30 cellular contexts compared by ENCODE assay signal in genomic region chr4:169096221-169096620, GRCh38.
"Had no signal": no experiment of that assay in that cellular context is flagged by ENCODE, and none has a peak within 500 bp of the region (broad histone marks: within the 10 kb centered on the region; RNA-seq: fewer than 3 reads in every experiment).

No MANE protein-coding gene starts in this region.

- H3K27ac ChIP-seq: esophagus muscularis mucosa, gastrocnemius medialis, left lung, lower lobe of right lung, neutrophil, pancreas, skin epidermis, testis, transverse colon had no signal

- FAIRE-seq: islet of Langerhans, pancreas, TTC549 had no signal

- ATAC-seq: activated naive CD8-positive, alpha-beta T cell treated with anti-CD3 and anti-CD28 coated beads, Interleukin-2, amount 50 U/mL, for 24 hours; activated T-helper 17 cell treated with anti-CD3 and anti-CD28 coated beads, Interleukin-2, amount 50 U/mL, for 72 hours; gastrocnemius medialis; left lung; lower lobe of right lung; pancreas; sciatic nerve; stimulated activated naive CD8-positive, alpha-beta T cell treated with anti-CD3 and anti-CD28 coated beads, Interleukin-15, Interleukin-2, amounts not matched to agents 100 U/mL and 50 U/mL, for 24 hours had no signal

- DNase-seq: activated CD4-positive, alpha-beta memory T cell treated with anti-CD3 and anti-CD28 coated beads, Interleukin-2, amount 10 ng/mL, durations not matched to agents 7 days and 5 days; activated CD4-positive, alpha-beta T cell treated with anti-CD3 and anti-CD28 coated beads for 1 hour; activated CD4-positive, alpha-beta T cell treated with anti-CD3 and anti-CD28 coated beads, Interleukin-2, amount 10 ng/mL, durations not matched to agents 7 days and 5 days; activated CD8-positive, alpha-beta memory T cell treated with anti-CD3 and anti-CD28 coated beads, Interleukin-2, amount 50 U/mL, for 48 hours; activated gamma-delta T cell treated with Interleukin-2 at 50 U/mL for 16 hours; activated naive CD8-positive, alpha-beta T cell treated with anti-CD3 and anti-CD28 coated beads, Interleukin-2, amount 50 U/mL, for 24 hours; activated T-cell treated with anti-CD3 and anti-CD28 coated beads, Interleukin-2, amount 50 U/mL, for 24 hours; amygdala; caudate nucleus; cortex of kidney; gastrocnemius medialis; glutamatergic neuron; left lung; lower lobe of right lung; pancreas; retina; stimulated activated CD4-positive, alpha-beta T cell treated with anti-CD3 and anti-CD28 coated beads, Interleukin-12 subunit alpha, Interleukin-12 subunit beta, amount 100 ng/mL, for 4 hours; stimulated activated CD4-positive, alpha-beta T cell treated with anti-CD3 and anti-CD28 coated beads, Interleukin-4, amount 100 ng/mL, for 1 hour; stimulated activated naive CD8-positive, alpha-beta T cell treated with anti-CD3 and anti-CD28 coated beads, Interleukin-15, Interleukin-2, amounts not matched to agents 100 U/mL and 50 U/mL, for 24 hours; T-helper 9 cell; testis; transverse colon had no signal

- H3K27me3 ChIP-seq: esophagus muscularis mucosa, gastrocnemius medialis, left lung, neutrophil, pancreas, testis, transverse colon had no signal

- H3K9me3 ChIP-seq: gastrocnemius medialis, neutrophil, pancreas, prostate gland, testis had no signal

- H3K36me3 ChIP-seq: neutrophil, prostate gland had no signal

- H3K4me3 ChIP-seq: esophagus muscularis mucosa, gastrocnemius medialis, left lung, lower lobe of right lung, pancreas, prostate gland, skin epidermis, testis, transverse colon had no signal
